Comparison of ENCODE assay signal across 8 cellular contexts in genomic region chr19:14118165-14119051, GRCh38. TPM values are rescaled to one million over a fixed set of nuclear protein-coding genes. Genes with fewer than 3 reads are reported as not detected.
DNase-seq lines count a peak whose midpoint lies in the region; ATAC-seq and TF ChIP-seq lines count a peak whose summit lies in the region.

No MANE protein-coding gene starts in this region.

- ATAC-seq in sciatic nerve (peak; percentile 78), HG02884 (IDR thresholded peaks at IDR 0.05; ENCODE audit: unreplicated experiment) (no peak)

- peak overlapping the region; percentile 38 for H3K27ac ChIP-seq in SU-DHL-6 (ENCODE audit: low read depth, low read length)

- H3K36me3 ChIP-seq in SU-DHL-6 (ENCODE audit: low read length), result no peaks in the 10 kb centered on the region

- intact Hi-C loops in MCF 10A (cut with micrococcal nuclease) (loop anchor here (1.0 to 5.0 kb wide), 2 partner anchors 36 to 238 kb away; no protein-coding TSS in a partner anchor), sciatic nerve (cut with DNase I) (no loop called here)

- H3K27me3 Mint-ChIP-seq in IgD-negative memory B cell, result no peaks in the 10 kb centered on the region
- H3K27me3 Mint-ChIP-seq in MCF 10A (ENCODE audit: insufficient read depth, unreplicated experiment), result no peaks in the 10 kb centered on the region

- POLR2A ChIA-PET in MCF 10A (lab: Yijun Ruan, JAX), result interaction anchor here (0.6 to 2.3 kb wide), 11 partner anchors 9 to 443 kb away, joined by 3 to 22 read pairs (median 3); partner anchors contain the start of gene ASF1B

- H3K9ac ChIP-seq in SU-DHL-6 (ENCODE audit: low read length), result peak overlapping the region; percentile 65

- in situ Hi-C loops in GM18951 (cut with MboI; ENCODE audit: low sequenced_read_pairs, unreplicated experiment), result no loop called here

- CTCF ChIA-PET in MCF 10A (lab: Yijun Ruan, JAX), result interaction anchor here (0.6 to 1.0 kb wide), 4 partner anchors 17 to 1312 kb away, joined by 3 to 4 read pairs (median 4); partner anchors contain the start of gene ASF1B

- DNase-seq in AG08396 (ENCODE audit: low spot score) (peak; percentile 64), MCF 10A (ENCODE audit: unreplicated experiment) (peak; percentile 77), sciatic nerve (ENCODE audit: low spot score) (peak; percentile 86)

- no peak overlapping the region for H2AFZ ChIP-seq in SU-DHL-6 (ENCODE audit: low read depth, low read length, severe bottlenecking)

- peaks cover 22% of the 10 kb centered on the region for H3K79me2 ChIP-seq in SU-DHL-6 (ENCODE audit: insufficient read depth, low read length)

- H3K9me3 ChIP-seq in SU-DHL-6 (ENCODE audit: insufficient read depth, low read length) (no peaks in the 10 kb centered on the region), iPS-18c (ENCODE audit: control insufficient read depth, insufficient read depth, low read length) (no peaks in the 10 kb centered on the region)

- H3K4me3 Mint-ChIP-seq in IgD-negative memory B cell, result peak overlapping the region; percentile 86 to 95 (median 95)
- peak overlapping the region; percentile 83 for H3K4me3 Mint-ChIP-seq in MCF 10A (ENCODE audit: unreplicated experiment)

- H3F3A ChIP-seq in SU-DHL-6 (ENCODE audit: insufficient read depth), result peaks cover 31% of the 10 kb centered on the region

- H3K4me2 ChIP-seq in SU-DHL-6 (ENCODE audit: low read depth, low read length, poor library complexity, severe bottlenecking), result peak overlapping the region; percentile 59

- H3K27ac Mint-ChIP-seq in IgD-negative memory B cell (peak overlapping the region; percentile 92 to 98 (median 98)), MCF 10A (ENCODE audit: low read depth, unreplicated experiment) (peak overlapping the region; percentile 93)

- TF ChIP-seq CTCF in SU-DHL-6 (IDR thresholded peaks at IDR 0.05; ENCODE audit: insufficient read depth, low read length, poor library complexity, severe bottlenecking) (no peak), MCF 10A (IDR thresholded peaks at IDR 0.05; ENCODE audit: unreplicated experiment) (no peak)

- no peaks in the 10 kb centered on the region for H3K9me2 ChIP-seq in SU-DHL-6 (replicated peaks; ENCODE audit: insufficient read depth, low read length)

- H3K36me3 Mint-ChIP-seq in IgD-negative memory B cell (peaks cover 1% of the 10 kb centered on the region), MCF 10A (ENCODE audit: insufficient read depth, unreplicated experiment) (no peaks in the 10 kb centered on the region)

- H3K4me3 ChIP-seq in SU-DHL-6 (ENCODE audit: insufficient read depth, low read length, poor library complexity, severe bottlenecking), result peak overlapping the region; percentile 64
- H3K4me3 ChIP-seq in iPS-18c (ENCODE audit: insufficient read depth, low read depth, low read length), result peak overlapping the region; percentile 56

- no peaks in the 10 kb centered on the region for H3K27me3 ChIP-seq in SU-DHL-6 (ENCODE audit: low read length)

- H3K9me3 Mint-ChIP-seq in IgD-negative memory B cell (no peaks in the 10 kb centered on the region), MCF 10A (ENCODE audit: unreplicated experiment) (no peaks in the 10 kb centered on the region)

- 0 out of 2 replicates have a peak, but pooled peaks cover 3% of the 10 kb centered on the region for H4K20me1 ChIP-seq in SU-DHL-6 (ENCODE audit: low read depth, low read length)

- BruUV-seq in MCF 10A (replicated peaks; lab: Mats Ljungman, UMichigan), result no TSS peak

- peak; percentile 58 for TF ChIP-seq POLR2A in GM18951 (IDR thresholded peaks at IDR 0.05; ENCODE audit: extremely low read depth, insufficient read depth, insufficient read length)

- H3K4me1 Mint-ChIP-seq in IgD-negative memory B cell (peaks cover 24 to 33% (median 25%) of the 10 kb centered on the region in 3 donors), MCF 10A (ENCODE audit: insufficient read depth, unreplicated experiment) (peaks cover 18% of the 10 kb centered on the region)

RNA-seq across cellular contexts. Expression of gene PRKACA, which starts 0.8 kb away (rescaled TPM):
- 1.4 TPM for polyA plus RNA-seq in IgD-negative memory B cell
- total RNA-seq in MCF 10A (2022), result 44.7 and 49.8 TPM in 2 replicates
- total RNA-seq in sciatic nerve, result 78.0 TPM

RNA-seq across cellular contexts. Expression of gene ASF1B, which starts 18.0 kb away (rescaled TPM):
- polyA plus RNA-seq in IgD-negative memory B cell, result 1.9 TPM
- total RNA-seq in MCF 10A (2022) (6.5 and 7.0 TPM in 2 replicates), sciatic nerve (0.22 TPM)

RNA-seq across cellular contexts. Expression of gene SAMD1, which starts 27.9 kb away (rescaled TPM):
- polyA plus RNA-seq in IgD-negative memory B cell, result 2.8 TPM
- total RNA-seq in MCF 10A (2022) (12.9 and 19.8 TPM in 2 replicates), sciatic nerve (22.2 TPM)

RNA-seq across cellular contexts. Expression of gene C19orf67, which starts 32.8 kb away (rescaled TPM):
- not detected for polyA plus RNA-seq in IgD-negative memory B cell
- total RNA-seq in MCF 10A (2022) (not detected in 2 replicates), sciatic nerve (not detected)

RNA-seq across cellular contexts. Expression of gene MISP3, which starts 45.8 kb away (rescaled TPM):
- 0.16 TPM for polyA plus RNA-seq in IgD-negative memory B cell
- total RNA-seq in MCF 10A (2022), result 0.32 and 0.54 TPM in 2 replicates
- total RNA-seq in sciatic nerve, result 5.6 TPM
